ENCODE assay signal across 7 cellular contexts in genomic region chr1:103461171-103462105, GRCh38.
DNase-seq lines count a peak whose midpoint lies in the region; ATAC-seq and TF ChIP-seq lines count a peak whose summit lies in the region.

No MANE protein-coding gene starts in this region.

- ATAC-seq in HG02623 (IDR thresholded peaks at IDR 0.05; ENCODE audit: unreplicated experiment) (peak; percentile 58), GM19324 (IDR thresholded peaks at IDR 0.05; ENCODE audit: low FRiP score, unreplicated experiment) (no peak)
- ATAC-seq in activated T-cell treated with anti-CD3 and anti-CD28 coated beads, Interleukin-2, amount 50 U/mL, for 4 hours, result no peak

- DNase-seq in OCI-LY7 (ENCODE audit: low spot score) (peak; percentile 25), fibroblast of peridontal ligament (ENCODE audit: extremely low read depth) (peak; percentile 50), NCI-H226 (no peak)
- no peak for DNase-seq in activated T-cell treated with anti-CD3 and anti-CD28 coated beads, Interleukin-2, amount 50 U/mL, for 4 hours

- H3K36me3 Mint-ChIP-seq in activated T-cell treated with anti-CD3 and anti-CD28 coated beads, Interleukin-2, amount 50 U/mL, for 4 hours (ENCODE audit: insufficient read depth), result no peaks in the 10 kb centered on the region

- peak; percentile 47 for TF ChIP-seq CTCF in GM12873 (IDR thresholded peaks at IDR 0.05; ENCODE audit: insufficient read depth, low read depth, low read length, missing control alignments)
- peak; percentile 91 for TF ChIP-seq CTCF in OCI-LY7 (conservative IDR thresholded peaks at IDR 0.05; ENCODE audit: low read length)

- no peak overlapping the region for H2AFZ ChIP-seq in OCI-LY7 (ENCODE audit: low read length)

- no peaks in the 10 kb centered on the region for H3K36me3 ChIP-seq in OCI-LY7 (ENCODE audit: insufficient read depth, low read length)

- peaks cover 2% of the 10 kb centered on the region for H3K27me3 Mint-ChIP-seq in activated T-cell treated with anti-CD3 and anti-CD28 coated beads, Interleukin-2, amount 50 U/mL, for 4 hours (ENCODE audit: low read depth)

- H3K9me3 ChIP-seq in OCI-LY7 (ENCODE audit: low read length), result no peaks in the 10 kb centered on the region

- H3K79me2 ChIP-seq in OCI-LY7 (ENCODE audit: insufficient read depth, low read depth, low read length), result no peaks in the 10 kb centered on the region

- no peak overlapping the region for H3K4me3 Mint-ChIP-seq in activated T-cell treated with anti-CD3 and anti-CD28 coated beads, Interleukin-2, amount 50 U/mL, for 4 hours

- POLR2A ChIA-PET in OCI-LY7 (lab: Charles Lee), result interaction anchor here (0.6 to 1.0 kb wide), 3 partner anchors 10 to 126 kb away, joined by 3 to 4 read pairs (median 4); no protein-coding TSS in a partner anchor

- H3K27ac ChIP-seq in OCI-LY7 (ENCODE audit: low read depth, low read length, poor library complexity, severe bottlenecking), result no peak overlapping the region

- H3K9me3 Mint-ChIP-seq in activated T-cell treated with anti-CD3 and anti-CD28 coated beads, Interleukin-2, amount 50 U/mL, for 4 hours, result no peaks in the 10 kb centered on the region

- BruUV-seq in OCI-LY7 (replicated peaks; lab: Mats Ljungman, UMichigan), result no TSS peak

- intact Hi-C loops in OCI-LY7 (cut with micrococcal nuclease; ENCODE audit: unreplicated experiment), result loop anchor here (5.0 kb wide), 1 partner anchor 354 kb away; the partner anchor contains the start of gene COL11A1

- no peak overlapping the region for H3K4me3 ChIP-seq in OCI-LY7 (ENCODE audit: low read depth, low read length, poor library complexity, severe bottlenecking)

- no peaks in the 10 kb centered on the region for H4K20me1 ChIP-seq in OCI-LY7 (ENCODE audit: insufficient read depth, low read length)

- CTCF ChIA-PET in OCI-LY7 (lab: Charles Lee; ENCODE audit: unreplicated experiment), result interaction anchor here (1.0 kb wide), 1 partner anchor 16 kb away, joined by 3 read pairs; no protein-coding TSS in a partner anchor

- no peaks in the 10 kb centered on the region for H3K4me1 Mint-ChIP-seq in activated T-cell treated with anti-CD3 and anti-CD28 coated beads, Interleukin-2, amount 50 U/mL, for 4 hours (ENCODE audit: low read depth)

- H3K4me2 ChIP-seq in OCI-LY7 (ENCODE audit: low read length), result no peak overlapping the region

- no peaks in the 10 kb centered on the region for H3K9me2 ChIP-seq in OCI-LY7 (ENCODE audit: insufficient read depth, low read length)

- H3K4me1 ChIP-seq in OCI-LY7 (ENCODE audit: insufficient read depth, low read length, poor library complexity, severe bottlenecking), result no peaks in the 10 kb centered on the region

Comparison
In these comparisons a context has a peak if more than half of its experiments do, and no peak if none do; other contexts are left out.
1. DNase-seq: peak in OCI-LY7 (single experiment) and fibroblast of peridontal ligament (single experiment); none in activated T-cell treated with anti-CD3 and anti-CD28 coated beads, Interleukin-2, amount 50 U/mL, for 4 hours (single experiment) and NCI-H226 (single experiment).